8 cellular contexts compared by ENCODE assay signal in the genomic region with DNA sequence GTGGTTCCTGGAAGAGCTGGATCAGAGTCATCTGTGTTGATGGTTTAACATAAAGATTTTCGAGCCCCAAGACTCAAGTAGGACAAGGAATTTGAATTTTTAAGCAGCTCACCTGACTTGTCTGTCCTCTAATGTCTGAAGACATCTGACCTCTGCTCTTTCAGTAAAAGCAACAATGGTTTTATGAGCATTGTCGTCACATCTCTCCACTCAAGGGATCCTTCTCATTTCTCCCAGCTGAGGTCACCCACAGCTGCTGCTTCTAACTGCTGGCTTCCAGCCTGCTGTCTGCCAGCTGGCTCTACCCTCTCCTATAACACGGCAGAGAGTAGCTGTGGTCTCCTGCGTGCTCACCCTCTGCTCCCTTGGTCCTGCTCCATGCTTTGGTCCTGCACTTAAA. TPM values are rescaled to one million over a fixed set of nuclear protein-coding genes. Genes with fewer than 3 reads are reported as not detected.
DNase-seq lines count a peak whose midpoint lies in the region; ATAC-seq lines count a peak whose summit lies in the region.

No MANE protein-coding gene starts in this region.

- DNase-seq in DMS 273 (lab: John Stamatoyannopoulos, UW; ENCODE audit: unreplicated experiment) (peak; percentile 96), NCI-H187 treated with DMSO at 0.1 percent for 48 hours (lab: John Stamatoyannopoulos, UW) (peak; percentile 12), astrocyte of the hippocampus (ENCODE audit: low read depth, low spot score) (peak; percentile 95), left colon (peak; percentile 45 to 63), NCI-H1048 (lab: John Stamatoyannopoulos, UW) (no peak)

- peak; percentile 87 for ATAC-seq in left colon
- ATAC-seq in HG02938 (IDR thresholded peaks at IDR 0.05; ENCODE audit: unreplicated experiment), result no peak
- no peak for ATAC-seq in GM18870 (IDR thresholded peaks at IDR 0.05; ENCODE audit: unreplicated experiment)
- ATAC-seq in GM21786 (IDR thresholded peaks at IDR 0.05; ENCODE audit: unreplicated experiment), result no peak

- intact Hi-C loops in left colon (cut with DNase I, micrococcal nuclease), result no loop called here

RNA-seq across cellular contexts. Expression of gene HDAC2, which starts 24.7 kb away (rescaled TPM):
- total RNA-seq in left colon, result 10 to 100 TPM; 59.9 to 62.5 TPM
